ENCODE assay signal across 24 cellular contexts in genomic region chr16:48740964-48741363, GRCh38.
"Had no signal": no experiment of that assay in that cellular context is flagged by ENCODE, and none has a peak within 500 bp of the region (broad histone marks: within the 10 kb centered on the region; RNA-seq: fewer than 3 reads in every experiment).

No MANE protein-coding gene starts in this region.

- H3K36me3 ChIP-seq: stomach, suprapubic skin, thoracic aorta, thyroid gland, tibial artery, tibial nerve, transverse colon, upper lobe of left lung, upper lobe of right lung, uterus, vagina had no signal

- H3K27ac ChIP-seq: stomach, suprapubic skin, testis, thoracic aorta, thyroid gland, tibial artery, tibial nerve, transverse colon, upper lobe of left lung, upper lobe of right lung, uterus, vagina had no signal

- H3K27me3 ChIP-seq: stomach, suprapubic skin, testis, thyroid gland, tibial artery, tibial nerve, transverse colon, upper lobe of left lung, upper lobe of right lung, uterus, vagina had no signal

- DNase-seq: stimulated activated CD4-positive, alpha-beta T cell treated with anti-CD3 and anti-CD28 coated beads, Interleukin-2, amount 100 ng/mL, for 48 hours; stimulated activated CD4-positive, alpha-beta T cell treated with anti-CD3 and anti-CD28 coated beads, Interleukin-4, amount 100 ng/mL, for 1 hour; stimulated activated CD4-positive, alpha-beta T cell treated with anti-CD3 and anti-CD28 coated beads, Interleukin-4, amount 100 ng/mL, for 24 hours; stimulated activated CD4-positive, alpha-beta T cell treated with anti-CD3 and anti-CD28 coated beads, Interleukin-4, amount 100 ng/mL, for 4 hours; stimulated activated CD8-positive, alpha-beta memory T cell treated with anti-CD3 and anti-CD28 coated beads, Interleukin-4, amount 100 ng/mL, for 48 hours; stimulated activated naive B cell treated with anti-CD40 and anti-IgM and Interleukin-4, amounts not matched to agents 10 μg/mL and 1 μg/mL and 100 μg/mL, for 72 hours; stimulated activated naive CD4-positive, alpha-beta T cell; stimulated activated naive CD4-positive, alpha-beta T cell treated with Interleukin-2 at 50 U/mL for 16 hours; stimulated activated naive CD8-positive, alpha-beta T cell treated with anti-CD3 and anti-CD28 coated beads, Interleukin-15, amount 100 ng/mL, for 72 hours; stimulated activated naive CD8-positive, alpha-beta T cell treated with anti-CD3 and anti-CD28 coated beads, Interleukin-15, Interleukin-2, amounts not matched to agents 100 U/mL and 50 U/mL, for 24 hours; stomach; substantia nigra; testis; thyroid gland; tibial artery; transverse colon; trophoblast cell; upper lobe of left lung; upper lobe of right lung; uterus had no signal

- H3K4me1 ChIP-seq: stomach, suprapubic skin, testis, thyroid gland, tibial artery, tibial nerve, transverse colon, upper lobe of left lung, upper lobe of right lung, uterus, vagina had no signal

- H3K9me3 ChIP-seq: testis, thoracic aorta, thyroid gland, transverse colon, upper lobe of right lung, uterus, vagina had no signal

- H3K4me3 ChIP-seq: stomach, suprapubic skin, testis, thoracic aorta, thyroid gland, tibial artery, tibial nerve, transverse colon, upper lobe of left lung, upper lobe of right lung, uterus, vagina had no signal
